8 cellular contexts compared by ENCODE assay signal in genomic region chr3:16841906-16842709, GRCh38. TPM values are rescaled to one million over a fixed set of nuclear protein-coding genes. Genes with fewer than 3 reads are reported as not detected.
DNase-seq lines count a peak whose midpoint lies in the region; ATAC-seq and TF ChIP-seq lines count a peak whose summit lies in the region.

No MANE protein-coding gene starts in this region.

- no peak for TF ChIP-seq CTCF in spleen (IDR thresholded peaks at IDR 0.05 in 8 of 11, conservative IDR thresholded peaks at IDR 0.05 in 3 of 11)

- DNase-seq in activated CD4-positive, alpha-beta T cell treated with anti-CD3 and anti-CD28 coated beads for 1 hour = peak; percentile 58
- peak; percentile 45 for DNase-seq in effector CD8-positive, alpha-beta T cell (lab: John Stamatoyannopoulos, UW)
- peak; percentile 93 for DNase-seq in spleen
- no peak for DNase-seq in KG1 (lab: John Stamatoyannopoulos, UW)
- no peak for DNase-seq in GDM1 (lab: John Stamatoyannopoulos, UW)

- peak; percentile 60 for ATAC-seq in GM19372 (IDR thresholded peaks at IDR 0.05; ENCODE audit: low read depth, unreplicated experiment)
- peak; percentile 80 for ATAC-seq in HG03442 (IDR thresholded peaks at IDR 0.05; ENCODE audit: unreplicated experiment)

- no peaks in the 10 kb centered on the region for H4K20me1 ChIP-seq in BLaER1

- WGBS in spleen, 5 donors = 12 to 28% (median 18%) methylated on average over 12 of the region's 12 CpGs

- H3K4me3 ChIP-seq in BLaER1 (no peak overlapping the region), spleen (peak overlapping the region in 2 of 8 donors; percentile 20 to 54)

- H3K4me2 ChIP-seq in BLaER1 = peak overlapping the region; percentile 68

- H3K4me1 ChIP-seq in BLaER1 (peaks cover 44% of the 10 kb centered on the region), spleen (peaks cover 16 to 90% (median 48%) of the 10 kb centered on the region in 6 donors)

- peak overlapping the region; percentile 43 for H3K9ac ChIP-seq in BLaER1

- H3K36me3 ChIP-seq in BLaER1 = no peaks in the 10 kb centered on the region
- no peaks in the 10 kb centered on the region for H3K36me3 ChIP-seq in spleen

- intact Hi-C loops in spleen (cut with DNase I; ENCODE audit: low total_unique reads) = no loop called here

- no peaks in the 10 kb centered on the region for H3K27me3 ChIP-seq in BLaER1
- no peaks in the 10 kb centered on the region for H3K27me3 ChIP-seq in spleen (replicated peaks in 1 of 7)

- H3K27ac ChIP-seq in BLaER1 (peak overlapping the region; percentile 54), spleen (peak overlapping the region; percentile 78 to 92 (median 90))

- no peak for TF ChIP-seq POLR2A in spleen (IDR thresholded peaks at IDR 0.05)

- H3K9me3 ChIP-seq in BLaER1 = no peaks in the 10 kb centered on the region
- H3K9me3 ChIP-seq in spleen = no peaks in the 10 kb centered on the region

RNA-seq across cellular contexts. Expression of gene PLCL2, which starts 42.6 kb away (rescaled TPM):
- 10 to 100 TPM; 41.0 to 60.4 (median 48.0) TPM for total RNA-seq in spleen
- 1 to 10 TPM; 6.9 to 9.6 (median 7.3) TPM for polyA plus RNA-seq in spleen

Comparison
In these comparisons a context has a peak if more than half of its experiments do, and no peak if none do; other contexts are left out.
1. DNase-seq: peak in activated CD4-positive, alpha-beta T cell treated with anti-CD3 and anti-CD28 coated beads for 1 hour (single experiment), effector CD8-positive, alpha-beta T cell (single experiment) and spleen (single experiment); none in KG1 (single experiment) and GDM1 (single experiment).